Comparison of ENCODE assay signal across 20 cellular contexts in the genomic region with DNA sequence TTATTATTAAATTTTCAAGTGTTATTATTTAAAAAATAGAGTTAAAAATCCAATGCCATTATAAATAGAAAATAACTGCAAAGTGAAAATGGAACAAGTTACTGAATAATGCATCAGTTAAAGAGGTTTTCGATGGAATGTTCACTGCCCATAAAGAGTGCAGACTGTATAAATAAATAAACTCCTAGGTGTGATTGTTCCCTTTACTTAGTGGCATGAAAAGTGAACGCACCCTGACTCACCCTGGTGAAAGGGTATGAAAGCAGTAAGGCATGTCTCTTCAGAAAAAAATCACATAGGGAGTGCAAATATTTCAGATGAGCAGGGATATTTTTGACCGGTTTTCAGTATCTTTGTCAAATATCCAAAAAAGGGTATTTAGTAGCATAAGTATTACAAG.
DNase-seq lines count a peak whose midpoint lies in the region; ATAC-seq and TF ChIP-seq lines count a peak whose summit lies in the region.
"Had no signal": no experiment of that assay in that cellular context is flagged by ENCODE, and none has a peak within 500 bp of the region (broad histone marks: within the 10 kb centered on the region; RNA-seq: fewer than 3 reads in every experiment).

No MANE protein-coding gene starts in this region.

- CTCF ChIA-PET in PC-3 (lab: Charles Lee) = no interaction called here

- DNase-seq in NCI-H82 (lab: John Stamatoyannopoulos, UW) (peak; percentile 2), NCI-H82 treated with DMSO at 0.1 percent for 48 hours (lab: John Stamatoyannopoulos, UW; ENCODE audit: unreplicated experiment) (no peak), PC-3 (peak; percentile 23), epithelial cell of proximal tubule (ENCODE audit: low read depth) (peak; percentile 32), kidney tubule cell (ENCODE audit: low spot score) (peak; percentile 55), NCI-H1436 treated with DMSO at 0.1 percent for 48 hours (lab: John Stamatoyannopoulos, UW) (no peak)
- no peak for DNase-seq in natural killer cell treated with Interleukin-12 subunit alpha and Interleukin-12 subunit beta and Interleukin-15 and Interleukin-18, amount 100 ng/mL, for 72 hours (ENCODE audit: low spot score)
- DNase-seq: Calu3; CD4-positive, alpha-beta memory T cell; DMS53; DND-41; EL; HFFc6 had no signal

- no peaks in the 10 kb centered on the region for H3K36me3 ChIP-seq in PC-3 (ENCODE audit: low read depth, low read length)
- H3K36me3 ChIP-seq: BLaER1 had no signal

- H3K79me2 ChIP-seq in PC-3 (ENCODE audit: low read length) = no peaks in the 10 kb centered on the region

- H3K27me3 ChIP-seq in PC-3 (ENCODE audit: low read length) = no peaks in the 10 kb centered on the region

- no peak overlapping the region for H3K27ac ChIP-seq in PC-3 (ENCODE audit: low read length)
- H3K27ac ChIP-seq: 22Rv1, A549, BLaER1 had no signal

- no peaks in the 10 kb centered on the region for H3F3A ChIP-seq in PC-3 (ENCODE audit: low read length, unreplicated experiment)

- H3K4me1 Mint-ChIP-seq in natural killer cell treated with Interleukin-12 subunit alpha and Interleukin-12 subunit beta and Interleukin-15 and Interleukin-18, amount 100 ng/mL, for 72 hours (ENCODE audit: low read depth in 2 of 2) = no peaks in the 10 kb centered on the region
- H3K4me1 Mint-ChIP-seq: CD14-positive monocyte; CD4-positive, alpha-beta memory T cell had no signal

- H3K4me3 ChIP-seq in PC-3 (ENCODE audit: low read length) (no peak overlapping the region), epithelial cell of proximal tubule (ENCODE audit: low read depth, low read length) (no peak overlapping the region)
- H3K4me3 ChIP-seq: A549, BLaER1, GM23338 had no signal

- POLR2A ChIA-PET in PC-3 (lab: Charles Lee; ENCODE audit: unreplicated experiment) = no interaction called here

- no TSS peak for BruUV-seq in PC-3 (replicated peaks; lab: Mats Ljungman, UMichigan)

- no peaks in the 10 kb centered on the region for H3K9me3 ChIP-seq in PC-3 (ENCODE audit: low read length)
- H3K9me3 ChIP-seq: A549, BLaER1 had no signal

- H3K27ac Mint-ChIP-seq in natural killer cell treated with Interleukin-12 subunit alpha and Interleukin-12 subunit beta and Interleukin-15 and Interleukin-18, amount 100 ng/mL, for 72 hours = no peak overlapping the region
- H3K27ac Mint-ChIP-seq: CD14-positive monocyte; CD4-positive, alpha-beta memory T cell; GM23338; HFFc6 had no signal

- H4K20me1 ChIP-seq in PC-3 (ENCODE audit: low read length) = no peaks in the 10 kb centered on the region
- H4K20me1 ChIP-seq: BLaER1 had no signal

- intact Hi-C loops in PC-3 (cut with micrococcal nuclease) = no loop called here

- H2AFZ ChIP-seq in PC-3 (ENCODE audit: low read length) = no peak overlapping the region
- H2AFZ ChIP-seq: GM23338 had no signal

- no peak overlapping the region for H3K9ac ChIP-seq in PC-3 (ENCODE audit: low read length)
- H3K9ac ChIP-seq: BLaER1 had no signal

- TF ChIP-seq CTCF in PC-3 (conservative IDR thresholded peaks at IDR 0.05; ENCODE audit: low read depth, low read length) = no peak
- TF ChIP-seq CTCF in epithelial cell of proximal tubule (conservative IDR thresholded peaks at IDR 0.05; ENCODE audit: low read depth, low read length) = no peak

- ATAC-seq in PC-3 (peak; percentile 38), HG02610 (IDR thresholded peaks at IDR 0.05; ENCODE audit: unreplicated experiment) (no peak)
- ATAC-seq in natural killer cell treated with Interleukin-12 subunit alpha and Interleukin-12 subunit beta and Interleukin-15 and Interleukin-18, amount 100 ng/mL, for 72 hours = no peak
- ATAC-seq: A549, GM23338, HCT116 had no signal

- no peak overlapping the region for H3K4me2 ChIP-seq in PC-3 (ENCODE audit: low read length)
- H3K4me2 ChIP-seq: A549, BLaER1, GM23338 had no signal

- H3K9me2 ChIP-seq in PC-3 (replicated peaks; ENCODE audit: low read length) = no peaks in the 10 kb centered on the region

- H3K4me3 Mint-ChIP-seq in natural killer cell treated with Interleukin-12 subunit alpha and Interleukin-12 subunit beta and Interleukin-15 and Interleukin-18, amount 100 ng/mL, for 72 hours = no peak overlapping the region
- H3K4me3 Mint-ChIP-seq: CD14-positive monocyte; CD4-positive, alpha-beta memory T cell; GM23338; HFFc6 had no signal

- H3K36me3 Mint-ChIP-seq in natural killer cell treated with Interleukin-12 subunit alpha and Interleukin-12 subunit beta and Interleukin-15 and Interleukin-18, amount 100 ng/mL, for 72 hours = no peaks in the 10 kb centered on the region
- H3K36me3 Mint-ChIP-seq: CD14-positive monocyte; CD4-positive, alpha-beta memory T cell had no signal

- no peaks in the 10 kb centered on the region for H3K4me1 ChIP-seq in PC-3 (ENCODE audit: insufficient read depth, low read length)
- H3K4me1 ChIP-seq: A549, BLaER1 had no signal

- H3K27me3 Mint-ChIP-seq in natural killer cell treated with Interleukin-12 subunit alpha and Interleukin-12 subunit beta and Interleukin-15 and Interleukin-18, amount 100 ng/mL, for 72 hours = no peaks in the 10 kb centered on the region
- H3K27me3 Mint-ChIP-seq: CD4-positive, alpha-beta memory T cell had no signal

- H3K9me3 Mint-ChIP-seq in natural killer cell treated with Interleukin-12 subunit alpha and Interleukin-12 subunit beta and Interleukin-15 and Interleukin-18, amount 100 ng/mL, for 72 hours = no peaks in the 10 kb centered on the region
- H3K9me3 Mint-ChIP-seq: CD14-positive monocyte, GM23338 had no signal

Comparison
In these comparisons a context has a peak if more than half of its experiments do, and no peak if none do; other contexts are left out.
1. DNase-seq: peak in NCI-H82 (single experiment), PC-3 (single experiment), epithelial cell of proximal tubule (single experiment) and kidney tubule cell (single experiment); none in NCI-H82 treated with DMSO at 0.1 percent for 48 hours (single experiment), natural killer cell treated with Interleukin-12 subunit alpha and Interleukin-12 subunit beta and Interleukin-15 and Interleukin-18, amount 100 ng/mL, for 72 hours (single experiment) and NCI-H1436 treated with DMSO at 0.1 percent for 48 hours (single experiment).